21 cellular contexts compared by ENCODE assay signal in genomic region chr18:78611201-78611800, GRCh38.
A peak's percentile ranks its signal among the peaks of the same experiment; 100 is the strongest.
DNase-seq lines count a peak whose midpoint lies in the region; ATAC-seq and TF ChIP-seq lines count a peak whose summit lies in the region.
"Had no signal": no experiment of that assay in that cellular context is flagged by ENCODE, and none has a peak within 500 bp of the region (broad histone marks: within the 10 kb centered on the region; RNA-seq: fewer than 3 reads in every experiment).

No MANE protein-coding gene starts in this region.

- no peak overlapping the region for H2AFZ ChIP-seq in H9 (ENCODE audit: low read length)
- H2AFZ ChIP-seq: GM23338 had no signal

- H3K79me2 ChIP-seq in H9 (ENCODE audit: insufficient read depth, low read length), result no peaks in the 10 kb centered on the region

- no peak overlapping the region for H3K9ac ChIP-seq in H9 (ENCODE audit: extremely low read depth, insufficient read length, low read length)
- H3K9ac ChIP-seq in endodermal cell (ENCODE audit: extremely low read depth, low read length, poor library complexity, severe bottlenecking), result no peak overlapping the region
- H3K9ac ChIP-seq: BLaER1 treated with 17β-estradiol and CSF1 and Interleukin-3, amounts not matched to agents 10 nM and 100 nM had no signal

- no peak overlapping the region for H2BK15ac ChIP-seq in H9 (ENCODE audit: low read depth, low read length)

- H3K9me3 ChIP-seq in H9 (ENCODE audit: control insufficient read depth, low read depth, low read length), result no peaks in the 10 kb centered on the region
- no peaks in the 10 kb centered on the region for H3K9me3 ChIP-seq in endodermal cell (ENCODE audit: control insufficient read depth, low read length)
- H3K9me3 ChIP-seq in BE2C, result no peaks in the 10 kb centered on the region

- H3K4me3 Mint-ChIP-seq in activated CD8-positive, alpha-beta memory T cell treated with anti-CD3 and anti-CD28 coated beads, Interleukin-2, amount 10 ng/mL, durations not matched to agents 7 days and 5 days, result no peak overlapping the region
- H3K4me3 Mint-ChIP-seq in H9, result no peak overlapping the region
- no peak overlapping the region for H3K4me3 Mint-ChIP-seq in endodermal cell
- H3K4me3 Mint-ChIP-seq in osteocyte (ENCODE audit: unreplicated experiment), result no peak overlapping the region
- no peak overlapping the region for H3K4me3 Mint-ChIP-seq in nephron progenitor cell
- H3K4me3 Mint-ChIP-seq: B cell; CD14-positive monocyte; CD4-positive, alpha-beta T cell; CD8-positive, alpha-beta memory T cell; GM23338 had no signal

- no peak overlapping the region for H4K8ac ChIP-seq in H9 (replicated peaks; ENCODE audit: insufficient read length, low read depth, low read length)

- no peak overlapping the region for H2AK5ac ChIP-seq in H9 (ENCODE audit: insufficient read length, low read length)

- no peak overlapping the region for H3K27ac Mint-ChIP-seq in activated CD8-positive, alpha-beta memory T cell treated with anti-CD3 and anti-CD28 coated beads, Interleukin-2, amount 10 ng/mL, durations not matched to agents 7 days and 5 days
- no peak overlapping the region; a peak in 1 of 7 replicates for H3K27ac Mint-ChIP-seq in H9
- H3K27ac Mint-ChIP-seq in endodermal cell, result no peak overlapping the region
- H3K27ac Mint-ChIP-seq in osteocyte (ENCODE audit: unreplicated experiment), result no peak overlapping the region
- H3K27ac Mint-ChIP-seq in nephron progenitor cell, result no peak overlapping the region
- H3K27ac Mint-ChIP-seq: B cell; CD14-positive monocyte; CD4-positive, alpha-beta T cell; CD8-positive, alpha-beta memory T cell; GM23338 had no signal

- peaks cover 11% of the 10 kb centered on the region for H3K9me3 Mint-ChIP-seq in activated CD8-positive, alpha-beta memory T cell treated with anti-CD3 and anti-CD28 coated beads, Interleukin-2, amount 10 ng/mL, durations not matched to agents 7 days and 5 days (ENCODE audit: low read depth)
- H3K9me3 Mint-ChIP-seq in H9 (peaks cover 7% of the 10 kb centered on the region in 2 experiments; a peak in 4 of 5 replicates), endodermal cell (peaks cover 1% of the 10 kb centered on the region), osteocyte (ENCODE audit: unreplicated experiment) (peaks cover 41% of the 10 kb centered on the region), nephron progenitor cell (peaks cover 17% of the 10 kb centered on the region)

- H2BK12ac ChIP-seq in H9 (ENCODE audit: insufficient read length, low read depth, low read length), result no peak overlapping the region

- H3K4me1 ChIP-seq in H9 (ENCODE audit: insufficient read depth, low read length) (no peaks in the 10 kb centered on the region), endodermal cell (ENCODE audit: control insufficient read depth, insufficient read depth, low read length) (no peaks in the 10 kb centered on the region), BE2C (no peaks in the 10 kb centered on the region)

- no peak overlapping the region for H3T11ph ChIP-seq in H9 (ENCODE audit: low read length)

- no peak overlapping the region for H2BK120ac ChIP-seq in H9 (ENCODE audit: low read depth, low read length, poor library complexity, severe bottlenecking)

- no peak overlapping the region for H3K4ac ChIP-seq in H9 (ENCODE audit: low read depth, low read length)

- H3K27me3 ChIP-seq in H9 (ENCODE audit: insufficient read depth, low read length), result no peaks in the 10 kb centered on the region
- no peaks in the 10 kb centered on the region for H3K27me3 ChIP-seq in endodermal cell (ENCODE audit: control insufficient read depth, insufficient read depth, low read length, poor library complexity, severe bottlenecking)
- H3K27me3 ChIP-seq in BE2C, result no peaks in the 10 kb centered on the region
- H3K27me3 ChIP-seq: BLaER1 treated with 17β-estradiol and CSF1 and Interleukin-3, amounts not matched to agents 10 nM and 100 nM had no signal

- H3K79me1 ChIP-seq in H9 (ENCODE audit: insufficient read depth, low read depth, low read length, poor library complexity, severe bottlenecking), result no peaks in the 10 kb centered on the region

- CTCF ChIA-PET in activated CD8-positive, alpha-beta memory T cell treated with anti-CD3 and anti-CD28 coated beads, Interleukin-2, amount 10 ng/mL, durations not matched to agents 7 days and 5 days (lab: Charles Lee), result no interaction called here

- H4K91ac ChIP-seq in H9 (ENCODE audit: insufficient read length, low read depth, low read length), result no peak overlapping the region

- no peak for TF ChIP-seq CTCF in H9 (conservative IDR thresholded peaks at IDR 0.05)
- TF ChIP-seq CTCF in endodermal cell (conservative IDR thresholded peaks at IDR 0.05), result no peak
- TF ChIP-seq CTCF in osteocyte (IDR thresholded peaks at IDR 0.05), result no peak
- no peak for TF ChIP-seq CTCF in BE2C (IDR thresholded peaks at IDR 0.05; ENCODE audit: low read depth, low read length)
- no peak for TF ChIP-seq CTCF in nephron progenitor cell (IDR thresholded peaks at IDR 0.05)

- no peak overlapping the region for H3K23ac ChIP-seq in H9 (ENCODE audit: insufficient read length, low read depth, low read length)

- no peaks in the 10 kb centered on the region for H3K23me2 ChIP-seq in H9 (ENCODE audit: insufficient read length, low read depth, low read length, poor library complexity, severe bottlenecking)

- no CpG with 5 or more reads among the region's 16 CpGs for WGBS in H9 (ENCODE audit: extremely low coverage, insufficient read length, low lambda C conversion rate)
- WGBS in endodermal cell (ENCODE audit: insufficient coverage in 1 of 2, insufficient read length in 1 of 2), 2 experiments, result 93 to 97% methylated on average over 9 to 16 of the region's 16 CpGs

- no peak overlapping the region for H2BK20ac ChIP-seq in H9 (ENCODE audit: low read depth, low read length, poor library complexity, severe bottlenecking)

- no peak overlapping the region for H4K5ac ChIP-seq in H9 (ENCODE audit: insufficient read length, low read depth, low read length)

- no peaks in the 10 kb centered on the region for H3K4me1 Mint-ChIP-seq in activated CD8-positive, alpha-beta memory T cell treated with anti-CD3 and anti-CD28 coated beads, Interleukin-2, amount 10 ng/mL, durations not matched to agents 7 days and 5 days
- 0 out of 4 replicates have a peak, but pooled peaks cover 0 to 5% of the 10 kb centered on the region in 2 experiments for H3K4me1 Mint-ChIP-seq in H9
- no peaks in the 10 kb centered on the region for H3K4me1 Mint-ChIP-seq in endodermal cell
- H3K4me1 Mint-ChIP-seq in osteocyte (ENCODE audit: unreplicated experiment), result no peaks in the 10 kb centered on the region
- peaks cover 26% of the 10 kb centered on the region for H3K4me1 Mint-ChIP-seq in nephron progenitor cell
- H3K4me1 Mint-ChIP-seq: B cell; CD14-positive monocyte; CD8-positive, alpha-beta memory T cell; GM23338 had no signal

- H3K27me3 Mint-ChIP-seq in activated CD8-positive, alpha-beta memory T cell treated with anti-CD3 and anti-CD28 coated beads, Interleukin-2, amount 10 ng/mL, durations not matched to agents 7 days and 5 days, result no peaks in the 10 kb centered on the region
- H3K27me3 Mint-ChIP-seq in H9 (ENCODE audit: low read depth), result peaks cover 2% of the 10 kb centered on the region; the same call in 1 of the 2 replicates
- H3K27me3 Mint-ChIP-seq in endodermal cell (ENCODE audit: insufficient read depth), result no peaks in the 10 kb centered on the region
- H3K27me3 Mint-ChIP-seq in osteocyte (ENCODE audit: unreplicated experiment), result no peaks in the 10 kb centered on the region
- H3K27me3 Mint-ChIP-seq in nephron progenitor cell (ENCODE audit: low read depth, poor library complexity), result peaks cover 12% of the 10 kb centered on the region
- H3K27me3 Mint-ChIP-seq: B cell; CD4-positive, alpha-beta T cell had no signal

- no peak for ATAC-seq in activated CD8-positive, alpha-beta memory T cell treated with anti-CD3 and anti-CD28 coated beads, Interleukin-2, amount 10 ng/mL, durations not matched to agents 7 days and 5 days
- no peak for ATAC-seq in GM19463 (IDR thresholded peaks at IDR 0.05; ENCODE audit: unreplicated experiment)
- ATAC-seq: GM12878, GM23338 had no signal

- H4K20me1 ChIP-seq in H9 (ENCODE audit: control insufficient read depth, insufficient read depth, insufficient read length), result no peaks in the 10 kb centered on the region
- H4K20me1 ChIP-seq: BLaER1 treated with 17β-estradiol and CSF1 and Interleukin-3, amounts not matched to agents 10 nM and 100 nM had no signal

- H3K36me3 ChIP-seq in endodermal cell (ENCODE audit: control insufficient read depth, insufficient read depth, low read length), result no peaks in the 10 kb centered on the region
- H3K36me3 ChIP-seq in BE2C, result no peaks in the 10 kb centered on the region
- H3K36me3 ChIP-seq: BLaER1 treated with 17β-estradiol and CSF1 and Interleukin-3, amounts not matched to agents 10 nM and 100 nM had no signal

- H2BK5ac ChIP-seq in H9 (ENCODE audit: insufficient read length, low read length), result no peak overlapping the region

- H3K18ac ChIP-seq in H9 (ENCODE audit: insufficient read length, low read depth, low read length), result no peak overlapping the region

- H3K27ac ChIP-seq in H9 (ENCODE audit: insufficient read length, low read depth, low read length) (no peak overlapping the region), endodermal cell (ENCODE audit: low read depth, low read length) (no peak overlapping the region)
- H3K27ac ChIP-seq: 22Rv1; BLaER1 treated with 17β-estradiol and CSF1 and Interleukin-3, amounts not matched to agents 10 nM and 100 nM had no signal

- H3K14ac ChIP-seq in H9 (ENCODE audit: insufficient read depth, low read length), result no peak overlapping the region

- H3K4me2 ChIP-seq in H9 (ENCODE audit: insufficient read depth, insufficient read length, low read length), result no peak overlapping the region
- H3K4me2 ChIP-seq: BLaER1 treated with 17β-estradiol and CSF1 and Interleukin-3, amounts not matched to agents 10 nM and 100 nM; GM23338 had no signal

- DNase-seq in activated CD8-positive, alpha-beta memory T cell treated with anti-CD3 and anti-CD28 coated beads, Interleukin-2, amount 10 ng/mL, durations not matched to agents 7 days and 5 days, result peak; percentile 11
- DNase-seq in activated CD8-positive, alpha-beta memory T cell treated with anti-CD3 and anti-CD28 coated beads, Interleukin-2, amount 50 U/mL, for 48 hours, result no peak
- peak; percentile 13 for DNase-seq in H9
- peak; percentile 23 for DNase-seq in endodermal cell
- peak; percentile 80 for DNase-seq in osteocyte (ENCODE audit: extremely low spot score, unreplicated experiment)
- no peak for DNase-seq in BE2C
- DNase-seq in nephron progenitor cell, result no peak
- DNase-seq: CD4-positive, alpha-beta T cell; CD8-positive, alpha-beta memory T cell; DMS 273 treated with DMSO at 0.1 percent for 48 hours; DMS79; EL; GDM1; HCEC 1CT had no signal

- H3K4me3 ChIP-seq in endodermal cell (ENCODE audit: low read length), result no peak overlapping the region
- H3K4me3 ChIP-seq in BE2C (ENCODE audit: low read depth, low read length), result no peak overlapping the region
- H3K4me3 ChIP-seq: BLaER1 treated with 17β-estradiol and CSF1 and Interleukin-3, amounts not matched to agents 10 nM and 100 nM; GM12878; GM23338 had no signal

- H3K56ac ChIP-seq in H9 (ENCODE audit: insufficient read length, low read depth, low read length), result no peak overlapping the region

- no peaks in the 10 kb centered on the region for H3K36me3 Mint-ChIP-seq in activated CD8-positive, alpha-beta memory T cell treated with anti-CD3 and anti-CD28 coated beads, Interleukin-2, amount 10 ng/mL, durations not matched to agents 7 days and 5 days
- H3K36me3 Mint-ChIP-seq in H9 (ENCODE audit: insufficient read depth in 1 of 3, low read depth in 3 of 3) (no peaks in the 10 kb centered on the region; a peak in 1 of 7 replicates), endodermal cell (ENCODE audit: low read depth) (no peaks in the 10 kb centered on the region), osteocyte (ENCODE audit: unreplicated experiment) (no peaks in the 10 kb centered on the region), nephron progenitor cell (ENCODE audit: low read depth) (no peaks in the 10 kb centered on the region)
- H3K36me3 Mint-ChIP-seq: CD14-positive monocyte had no signal

Comparison
In these comparisons a context has a peak if more than half of its experiments do, and no peak if none do; other contexts are left out.
1. DNase-seq: peak in activated CD8-positive, alpha-beta memory T cell treated with anti-CD3 and anti-CD28 coated beads, Interleukin-2, amount 10 ng/mL, durations not matched to agents 7 days and 5 days (single experiment), H9 (single experiment), endodermal cell (single experiment) and osteocyte (single experiment); none in activated CD8-positive, alpha-beta memory T cell treated with anti-CD3 and anti-CD28 coated beads, Interleukin-2, amount 50 U/mL, for 48 hours (single experiment), BE2C (single experiment) and nephron progenitor cell (single experiment).